In the genomic region with DNA sequence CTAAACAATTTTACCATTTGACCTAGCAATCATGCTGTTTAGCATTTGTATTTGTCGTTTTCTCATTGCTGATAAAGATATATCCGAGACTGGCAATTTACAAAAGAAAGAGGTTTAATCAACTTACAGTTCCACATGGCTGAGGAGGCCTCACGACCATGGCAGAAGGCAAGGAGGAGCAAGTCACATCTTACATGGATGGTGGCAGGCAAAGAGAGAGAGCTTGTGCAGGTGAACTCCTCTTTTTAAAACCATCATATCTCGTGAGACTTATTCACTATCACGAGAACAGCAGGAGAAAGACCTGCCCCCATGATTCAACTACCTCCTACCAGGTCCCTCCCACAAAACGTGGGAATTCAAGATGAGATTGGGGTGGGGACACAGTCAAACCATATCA, we compare ENCODE assay signal across 6 cellular contexts. TPM values are rescaled to one million over a fixed set of nuclear protein-coding genes. Genes with fewer than 3 reads are reported as not detected.
DNase-seq lines count a peak whose midpoint lies in the region; ATAC-seq, FAIRE-seq and TF ChIP-seq lines count a peak whose summit lies in the region.
"Not testable (repeated sequence)": the region's sequence is repeated elsewhere in the genome, so short reads cannot be mapped to it uniquely, and the experiment has no call there.

No MANE protein-coding gene starts in this region.

- WGBS in K562 (ENCODE audit: insufficient coverage, low coverage, missing lambda C conversion rate) = 63% methylated on average over 6 of the region's 6 CpGs
- WGBS in endodermal cell (ENCODE audit: insufficient coverage in 1 of 2, insufficient read length in 1 of 2), 2 experiments = 93 to 96% methylated on average over 4 to 5 of the region's 6 CpGs
- WGBS in esophagus muscularis mucosa = 89% methylated on average over 6 of the region's 6 CpGs
- over 99% methylated on average over 6 of the region's 6 CpGs for WGBS in HepG2 (ENCODE audit: low lambda C conversion rate)

- TF ChIP-seq CTCF in K562 (IDR thresholded peaks at IDR 0.05 in 2 of 3, conservative IDR thresholded peaks at IDR 0.05 in 1 of 3; ENCODE audit: insufficient read depth in 2 of 3, low read depth in 1 of 3, low read length in 3 of 3); endodermal cell (conservative IDR thresholded peaks at IDR 0.05); endothelial cell (IDR thresholded peaks at IDR 0.05; ENCODE audit: unreplicated experiment); esophagus muscularis mucosa (IDR thresholded peaks at IDR 0.05); HepG2 (CRISPR knock-in tag; IDR thresholded peaks at IDR 0.05): not testable (repeated sequence)

- H3K4me1 Mint-ChIP-seq in endodermal cell; endothelial cell (ENCODE audit: unreplicated experiment): not testable (repeated sequence)

- not testable (repeated sequence) for TF ChIP-seq EP300 in K562 (IDR thresholded peaks at IDR 0.05; ENCODE audit: low read length); esophagus muscularis mucosa (IDR thresholded peaks at IDR 0.05); HepG2 (IDR thresholded peaks at IDR 0.05; ENCODE audit: low read depth in 2 of 2, low read length in 2 of 2); HepG2 (CRISPR knock-in tag; IDR thresholded peaks at IDR 0.05; ENCODE audit: borderline replicate concordance)

- H3K9ac ChIP-seq in BLaER1; K562 (ENCODE audit: insufficient read depth in 1 of 2, low read depth in 2 of 2, low read length in 2 of 2); endodermal cell (ENCODE audit: extremely low read depth, low read length, poor library complexity, severe bottlenecking); HepG2 (ENCODE audit: insufficient read depth, low read depth, low read length): not testable (repeated sequence)

- POLR2A ChIA-PET in K562 (lab: Yijun Ruan, JAX); HepG2 (lab: Yijun Ruan, JAX): not testable (repeated sequence)

- not testable (repeated sequence) for FAIRE-seq in K562 (lab: Jason Lieb, UNC); HepG2 (lab: Jason Lieb, UNC)

- H3K4me1 ChIP-seq in BLaER1; K562 (replicated peaks in 1 of 2; ENCODE audit: control insufficient read depth in 2 of 2, insufficient read depth in 2 of 2, low read length in 2 of 2); endodermal cell (ENCODE audit: control insufficient read depth, insufficient read depth, low read length); esophagus muscularis mucosa: not testable (repeated sequence)
- H3K4me1 ChIP-seq in HepG2 (ENCODE audit: insufficient read depth, low read length) = peaks cover 22% of the 10 kb centered on the region

- not testable (repeated sequence) for ATAC-seq in K562, HepG2

- H3K36me3 ChIP-seq in BLaER1 (peaks cover 75% of the 10 kb centered on the region), K562 (ENCODE audit: control insufficient read depth, insufficient read depth, low read length) (peaks cover 63% of the 10 kb centered on the region), endodermal cell (ENCODE audit: control insufficient read depth, insufficient read depth, low read length) (peaks cover 69% of the 10 kb centered on the region), esophagus muscularis mucosa (peaks cover 25 to 73% (median 55%) of the 10 kb centered on the region in 4 donors), HepG2 (replicated peaks in 1 of 2; ENCODE audit: control insufficient read depth in 1 of 2, insufficient read depth in 2 of 2, low read length in 2 of 2) (peaks cover 10 to 39% of the 10 kb centered on the region in 2 experiments)

- peaks cover 76% of the 10 kb centered on the region for H3K36me3 Mint-ChIP-seq in endodermal cell (ENCODE audit: low read depth)
- H3K36me3 Mint-ChIP-seq in endothelial cell (ENCODE audit: low read depth, unreplicated experiment) = peaks cover 61% of the 10 kb centered on the region

- H3K79me2 ChIP-seq in K562 (ENCODE audit: control insufficient read depth, insufficient read depth, low read length) = peaks cover 28% of the 10 kb centered on the region; the same call in 2 of the 3 replicates
- not testable (repeated sequence) for H3K79me2 ChIP-seq in HepG2 (ENCODE audit: insufficient read depth, low read length)

- H3K9me3 ChIP-seq in BLaER1 (peaks cover 49% of the 10 kb centered on the region), K562 (replicated peaks; ENCODE audit: control insufficient read depth, insufficient read depth, low read depth, low read length) (peaks cover 11% of the 10 kb centered on the region), endodermal cell (ENCODE audit: control insufficient read depth, low read length) (peaks cover 53% of the 10 kb centered on the region), esophagus muscularis mucosa (peaks cover 0 to 20% (median 7%) of the 10 kb centered on the region in 4 donors), HepG2 (ENCODE audit: low read length) (peaks cover 13% of the 10 kb centered on the region)

- not testable (repeated sequence) for DNase-seq in K562 (ENCODE audit: extremely low read depth in 1 of 4, low spot score in 3 of 4); endodermal cell; endothelial cell (ENCODE audit: low spot score); HepG2 (ENCODE audit: low spot score)
- peak; percentile 21 for DNase-seq in esophagus muscularis mucosa (ENCODE audit: extremely low spot score)

- H3K9me1 ChIP-seq in K562 (ENCODE audit: control insufficient read depth, insufficient read depth, low read length) = not testable (repeated sequence)

- H4K20me1 ChIP-seq in BLaER1 = peaks cover 16% of the 10 kb centered on the region; the same call in 1 of the 2 replicates
- not testable (repeated sequence) for H4K20me1 ChIP-seq in K562 (replicated peaks; ENCODE audit: control insufficient read depth, insufficient read depth, low read length); HepG2 (ENCODE audit: insufficient read depth, low read length)

- not testable (repeated sequence) for TF ChIP-seq POLR2A in K562 (conservative IDR thresholded peaks at IDR 0.05); esophagus muscularis mucosa (IDR thresholded peaks at IDR 0.05; ENCODE audit: low read depth); HepG2 (IDR thresholded peaks at IDR 0.05; ENCODE audit: insufficient read depth in 1 of 2, low read depth in 2 of 2, low read length in 2 of 2)

- intact Hi-C loops in K562 (cut with micrococcal nuclease); esophagus muscularis mucosa (cut with DNase I); HepG2 (cut with micrococcal nuclease; ENCODE audit: unreplicated experiment): not testable (repeated sequence)

- not testable (repeated sequence) for BruUV-seq in K562 (replicated peaks; lab: Mats Ljungman, UMichigan); HepG2 (replicated peaks; lab: Mats Ljungman, UMichigan)

- not testable (repeated sequence) for H3K27ac Mint-ChIP-seq in endodermal cell; endothelial cell (ENCODE audit: unreplicated experiment)

- not testable (repeated sequence) for H3K27me3 Mint-ChIP-seq in endodermal cell (ENCODE audit: insufficient read depth); endothelial cell (ENCODE audit: unreplicated experiment)

- not testable (repeated sequence) for H3K27me3 ChIP-seq in BLaER1; K562 (ENCODE audit: control insufficient read depth in 2 of 2, insufficient read depth in 2 of 2, low read length in 2 of 2); endodermal cell (ENCODE audit: control insufficient read depth, insufficient read depth, low read length, poor library complexity, severe bottlenecking); esophagus muscularis mucosa; HepG2 (ENCODE audit: control insufficient read depth in 1 of 2, insufficient read depth in 2 of 2, low read length in 2 of 2)

- H3K27ac ChIP-seq in BLaER1; K562 (ENCODE audit: extremely low read depth, low read depth, low read length); endodermal cell (ENCODE audit: low read depth, low read length); esophagus muscularis mucosa (replicated peaks in 1 of 4); HepG2 (ENCODE audit: extremely low read length, insufficient read depth, low read length): not testable (repeated sequence)

- CTCF ChIA-PET in K562 (lab: Yijun Ruan, JAX; ENCODE audit: low intra/inter-chr PET ratio) = interaction anchor here (0.6 kb wide), 1 partner anchor 32 kb away, joined by 3 read pairs; no protein-coding TSS in a partner anchor
- CTCF ChIA-PET in HepG2 (lab: Yijun Ruan, JAX; ENCODE audit: low intra/inter-chr PET ratio, low total read pairs) = not testable (repeated sequence)

- H3K9me3 Mint-ChIP-seq in endodermal cell = peaks cover 49% of the 10 kb centered on the region
- not testable (repeated sequence) for H3K9me3 Mint-ChIP-seq in endothelial cell (ENCODE audit: unreplicated experiment)

- H3K4me2 ChIP-seq in BLaER1; K562 (ENCODE audit: insufficient read depth, low read length); HepG2 (ENCODE audit: low read depth, low read length): not testable (repeated sequence)

- not testable (repeated sequence) for TF ChIP-seq RAD21 in K562 (CRISPR knock-in tag; conservative IDR thresholded peaks at IDR 0.05 in 1 of 2, IDR thresholded peaks at IDR 0.05 in 1 of 2); HepG2 (CRISPR knock-in tag; IDR thresholded peaks at IDR 0.05)

- H3K4me3 ChIP-seq in BLaER1 (0 out of 2 replicates have a peak overlapping the region, but pooled peaks have one; percentile 11), endodermal cell (ENCODE audit: low read length) (peak overlapping the region; percentile 24)
- H3K4me3 ChIP-seq in K562; esophagus muscularis mucosa; HepG2 (replicated peaks in 1 of 3; ENCODE audit: insufficient read depth in 1 of 3, low read depth in 2 of 3, low read length in 3 of 3): not testable (repeated sequence)

- H3K4me3 Mint-ChIP-seq in endodermal cell = not testable (repeated sequence)
- peak overlapping the region; percentile 53 for H3K4me3 Mint-ChIP-seq in endothelial cell (ENCODE audit: unreplicated experiment)

- in situ Hi-C loops in K562 (cut with MboI); HepG2 (cut with HindIII; ENCODE audit: extremely low pct_ligation_motif_present, low pct_unique_long_range_greater_than_20kb): not testable (repeated sequence)

- H2AFZ ChIP-seq in K562 (ENCODE audit: low read depth, low read length); HepG2 (ENCODE audit: low read length): not testable (repeated sequence)

RNA-seq across cellular contexts. Expression of a gene that starts 46.3 kb away (rescaled TPM):
- 260 and 308 TPM in 2 replicates for total RNA-seq in K562 (2011; cell fraction: chromatin; rRNA removed; ENCODE audit: low replicate concordance)
- total RNA-seq in K562 (2011; cell fraction: nucleolus; rRNA removed) = 392 and 441 TPM in 2 replicates
- total RNA-seq in K562 (2011; cell fraction: nucleoplasm; rRNA removed) = 458 and 539 TPM in 2 replicates
- total RNA-seq in K562 (2014; rRNA removed) (99.9 and 121 TPM in 2 replicates), K562 (2014; rRNA removed; fragmentation: Illumina TruSeq; extraction: Trizol) (70.4 and 72.1 TPM in 2 replicates), K562 (2015; rRNA removed; fragmentation: Illumina TruSeq; extraction: Trizol) (57.0 and 61.0 TPM in 2 replicates), K562 (2021) (102 and 113 TPM in 2 replicates), endodermal cell (10 to 100 TPM; 77.0 to 81.6 TPM), endothelial cell (ENCODE audit: unreplicated experiment) (90.7 TPM), esophagus muscularis mucosa (100 to 1,000 TPM; 150 to 205 (median 179) TPM), HepG2 (2016; rRNA removed; fragmentation: Illumina TruSeq; extraction: Trizol) (80.0 and 108 TPM in 2 replicates)
- polyA plus RNA-seq in K562 (2011; rRNA removed) (58.4 and 62.2 TPM in 2 replicates), K562 (2014; fragmentation: Illumina TruSeq; extraction: Trizol) (50.6 and 51.7 TPM in 2 replicates), K562 (2014; fragmentation: Nextera tagmentation; extraction: Ambion mirVana) (10 to 100 TPM; 15.6 to 27.3 TPM), K562 (2014; rRNA removed) (43.8 and 50.9 TPM in 2 replicates), HepG2 (2011; rRNA removed) (52.9 and 65.3 TPM in 2 replicates)
- 72.0 and 91.3 TPM in 2 replicates for polyA plus RNA-seq in K562 (2011; cell fraction: cytosol; rRNA removed)
- 67.5 and 105 TPM in 2 replicates for polyA plus RNA-seq in K562 (2011; cell fraction: nucleus; rRNA removed)
- 70.1 and 113 TPM in 2 replicates for polyA plus RNA-seq in K562 (2012)
- 122 and 186 TPM in 2 replicates for polyA minus RNA-seq in K562 (2011; rRNA and poly(A)+ RNA removed)
- polyA minus RNA-seq in K562 (2011; cell fraction: cytosol; rRNA and poly(A)+ RNA removed) = 163 and 192 TPM in 2 replicates
- polyA minus RNA-seq in K562 (2011; cell fraction: nucleus; rRNA and poly(A)+ RNA removed) = 84.7 and 112 TPM in 2 replicates
- 47.2 TPM for polyA plus RNA-seq in endodermal cell (2013, experiment 1 of 2)
- 37.9 TPM for polyA plus RNA-seq in endodermal cell (2013, experiment 2 of 2)
- total RNA-seq in HepG2 (2016; cell fraction: cytosol; rRNA removed; fragmentation: Illumina TruSeq; extraction: Trizol; ENCODE audit: low read depth) = 55.3 and 57.1 TPM in 2 replicates
- total RNA-seq in HepG2 (2016; cell fraction: insoluble cytoplasmic fraction; rRNA removed; fragmentation: Illumina TruSeq; extraction: Trizol) = 75.8 and 107 TPM in 2 replicates
- total RNA-seq in HepG2 (2016; cell fraction: membrane; rRNA removed; fragmentation: Illumina TruSeq; extraction: Trizol) = 115 and 121 TPM in 2 replicates
- total RNA-seq in HepG2 (2016; cell fraction: nucleus; rRNA removed; fragmentation: Illumina TruSeq; extraction: Trizol) = 88.4 and 97.8 TPM in 2 replicates
- polyA plus RNA-seq in HepG2 (2011; cell fraction: cytosol; rRNA removed) = 73.6 and 88.0 TPM in 2 replicates
- polyA plus RNA-seq in HepG2 (2011; cell fraction: nucleus; rRNA removed) = 63.5 and 69.1 TPM in 2 replicates
- 68.8 and 77.0 TPM in 2 replicates for polyA plus RNA-seq in HepG2 (2012)
- 27.7 and 29.0 TPM in 2 replicates for polyA plus RNA-seq in HepG2 (2016; cell fraction: cytosol; fragmentation: Illumina TruSeq; extraction: Trizol; ENCODE audit: low read depth)
- polyA plus RNA-seq in HepG2 (2016; cell fraction: insoluble cytoplasmic fraction; fragmentation: Illumina TruSeq; extraction: Trizol; ENCODE audit: low read depth) = 47.4 and 56.2 TPM in 2 replicates
- polyA plus RNA-seq in HepG2 (2016; cell fraction: membrane; fragmentation: Illumina TruSeq; extraction: Trizol; ENCODE audit: low read depth) = 56.5 and 62.9 TPM in 2 replicates
- polyA plus RNA-seq in HepG2 (2016; cell fraction: nucleus; fragmentation: Illumina TruSeq; extraction: Trizol; ENCODE audit: insufficient read depth, low read depth) = 75.6 and 79.3 TPM in 2 replicates
- 174 and 688 TPM in 2 replicates for polyA minus RNA-seq in HepG2 (2011; rRNA and poly(A)+ RNA removed; ENCODE audit: low replicate concordance)
- 186 and 219 TPM in 2 replicates for polyA minus RNA-seq in HepG2 (2011; cell fraction: cytosol; rRNA and poly(A)+ RNA removed)
- 164 and 181 TPM in 2 replicates for polyA minus RNA-seq in HepG2 (2011; cell fraction: nucleus; rRNA and poly(A)+ RNA removed)
